ENCODE assay signal across 9 cellular contexts in the genomic region with DNA sequence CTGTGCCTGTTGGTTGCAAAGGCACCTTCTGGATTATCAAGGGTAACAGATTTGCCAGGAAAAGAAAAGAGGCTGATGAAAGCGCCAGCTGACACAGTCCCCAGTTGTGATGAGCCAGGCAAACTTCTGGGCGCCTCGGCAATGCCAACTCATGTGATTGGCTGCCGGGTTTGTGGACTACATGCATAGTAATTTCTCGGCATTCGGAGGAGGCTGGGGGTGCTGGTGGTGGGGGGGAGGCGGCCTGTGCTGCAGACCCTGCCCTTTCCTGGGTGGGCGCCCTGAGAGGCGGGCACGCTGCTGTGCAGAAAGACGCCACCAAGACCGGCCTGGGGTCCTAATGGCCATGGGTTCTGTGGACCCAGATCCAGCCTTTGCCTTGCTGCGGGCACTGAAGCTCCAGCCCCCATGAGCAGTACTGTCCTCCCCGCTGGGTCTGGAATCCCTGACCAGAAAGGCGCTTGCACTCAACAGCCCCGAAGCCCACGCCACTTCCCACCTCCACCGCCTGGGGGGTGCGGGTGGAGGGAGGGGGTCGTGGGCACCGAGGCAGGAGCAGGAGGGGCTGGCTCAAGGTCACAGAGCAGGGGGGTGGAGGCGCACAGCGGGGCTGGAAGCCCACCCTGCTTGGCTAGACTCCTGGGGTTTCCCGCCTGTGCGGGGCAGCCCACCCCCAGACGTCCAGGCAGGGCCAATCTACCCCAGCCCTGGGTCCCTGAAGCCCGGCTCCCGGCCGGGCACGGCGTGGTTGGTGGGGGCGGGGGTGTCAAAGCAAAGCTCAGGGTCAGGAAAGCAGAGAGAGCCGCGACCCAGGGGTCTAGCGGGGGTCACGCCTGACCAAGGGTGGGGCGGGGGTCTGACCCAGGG. TPM values are rescaled to one million over a fixed set of nuclear protein-coding genes. Genes with fewer than 3 reads are reported as not detected.
DNase-seq lines count a peak whose midpoint lies in the region; ATAC-seq, FAIRE-seq and TF ChIP-seq lines count a peak whose summit lies in the region.
"Had no signal": no experiment of that assay in that cellular context is flagged by ENCODE, and none has a peak within 500 bp of the region (broad histone marks: within the 10 kb centered on the region; RNA-seq: fewer than 3 reads in every experiment).

No MANE protein-coding gene starts in this region.

- no peak overlapping the region for H4K5ac ChIP-seq in mesendoderm (ENCODE audit: low read length)

- peak overlapping the region; percentile 25 for H3K18ac ChIP-seq in mesendoderm (ENCODE audit: low read length)

- H3K4me1 ChIP-seq in A549, result peaks cover 22% of the 10 kb centered on the region
- no peaks in the 10 kb centered on the region; the same call in 1 of the 2 replicates for H3K4me1 ChIP-seq in HAP-1
- H3K4me1 ChIP-seq in mesendoderm (ENCODE audit: control insufficient read depth, low read depth, low read length), result no peaks in the 10 kb centered on the region

- in situ Hi-C loops in HAP-1 (cut with MboI; ENCODE audit: low sequenced_read_pairs), result no loop called here

- H3K56ac ChIP-seq in mesendoderm (ENCODE audit: low read length), result peak overlapping the region; percentile 79

- TF ChIP-seq CTCF in A549 (IDR thresholded peaks at IDR 0.05), result no peak
- TF ChIP-seq CTCF in choroid plexus epithelial cell (conservative IDR thresholded peaks at IDR 0.05; ENCODE audit: low read depth, low read length), result no peak

- CTCF ChIA-PET in A549 (lab: Yijun Ruan, JAX), result no interaction called here

- no peaks in the 10 kb centered on the region for H3K79me1 ChIP-seq in mesendoderm (ENCODE audit: low read length)

- H2BK5ac ChIP-seq in mesendoderm (ENCODE audit: low read length), result no peak overlapping the region

- no peak for FAIRE-seq in A549 (lab: Jason Lieb, UNC)
- FAIRE-seq: endometrium had no signal

- WGBS in A549 (ENCODE audit: missing lambda C conversion rate), result 53% methylated on average over 10 of the region's 37 CpGs
- WGBS in mesendoderm (ENCODE audit: extremely low coverage, insufficient coverage, low lambda C conversion rate), result no CpG with 5 or more reads among the region's 37 CpGs

- H3K36me3 ChIP-seq in HAP-1 (replicated peaks), result no peaks in the 10 kb centered on the region
- H3K36me3 ChIP-seq in mesendoderm (ENCODE audit: control insufficient read depth, insufficient read depth, low read length), result no peaks in the 10 kb centered on the region

- POLR2A ChIA-PET in A549 (lab: Yijun Ruan, JAX), result no interaction called here

- H4K8ac ChIP-seq in mesendoderm (ENCODE audit: low read depth, low read length), result no peak overlapping the region

- H3K27ac ChIP-seq in A549 (peak overlapping the region in 1 of 2 experiments; percentile 90; a peak in 3 of 6 replicates), mesendoderm (ENCODE audit: low read depth, low read length) (no peak overlapping the region)

- ATAC-seq in A549 (peak; percentile 14 to 34; a peak in 3 of 6 replicates), HG02884 (IDR thresholded peaks at IDR 0.05; ENCODE audit: unreplicated experiment) (no peak)

- no peak for DNase-seq in A549 (ENCODE audit: low read depth in 1 of 2, low spot score in 1 of 2)
- no peak for DNase-seq in HAP-1 (ENCODE audit: low spot score in 2 of 2)
- DNase-seq in choroid plexus epithelial cell (ENCODE audit: low read depth), result peak; percentile 22
- DNase-seq in mesendoderm, result peak; percentile 70
- no peak for DNase-seq in NCI-H2171 (lab: John Stamatoyannopoulos, UW)
- no peak for DNase-seq in stimulated activated CD4-positive, alpha-beta T cell treated with anti-CD3 and anti-CD28 coated beads, Interleukin-2, amount 100 ng/mL, for 24 hours
- DNase-seq in NCI-H2081 (lab: John Stamatoyannopoulos, UW), result no peak

- H3K9ac ChIP-seq in mesendoderm (ENCODE audit: low read length), result peak overlapping the region; percentile 42

- no peaks in the 10 kb centered on the region for H3K79me2 ChIP-seq in mesendoderm (ENCODE audit: control insufficient read depth, insufficient read depth, low read length)

- H3K27me3 ChIP-seq in HAP-1 (ENCODE audit: low read depth) (no peaks in the 10 kb centered on the region), mesendoderm (ENCODE audit: insufficient read depth, low read length, poor library complexity) (peaks cover 2% of the 10 kb centered on the region)

- no peak overlapping the region for H3K4ac ChIP-seq in mesendoderm (ENCODE audit: low read depth, low read length)

- H3K4me2 ChIP-seq in A549 (peak overlapping the region; percentile 90), mesendoderm (ENCODE audit: low read length) (peak overlapping the region; percentile 39)

- H3K4me3 ChIP-seq in A549 (peak overlapping the region; percentile 62), HAP-1 (peak overlapping the region; percentile 43), choroid plexus epithelial cell (ENCODE audit: low read depth, low read length) (no peak overlapping the region), mesendoderm (ENCODE audit: low read length) (peak overlapping the region; percentile 7)

- H3K9me3 ChIP-seq in A549 (0 out of 3 replicates have a peak, but pooled peaks cover 6% of the 10 kb centered on the region), HAP-1 (peaks cover 7% of the 10 kb centered on the region)

- no peak overlapping the region for H2BK120ac ChIP-seq in mesendoderm (ENCODE audit: low read depth, low read length)

- TF ChIP-seq POLR2A in A549 (IDR thresholded peaks at IDR 0.05; ENCODE audit: low read length), result no peak

- TF ChIP-seq RAD21 in A549 (conservative IDR thresholded peaks at IDR 0.05 in 1 of 2, IDR thresholded peaks at IDR 0.05 in 1 of 2), result no peak

- H2AK5ac ChIP-seq in mesendoderm (ENCODE audit: low read length), result no peak overlapping the region

- H3K23ac ChIP-seq in mesendoderm (ENCODE audit: low read length), result no peak overlapping the region

- no peak overlapping the region for H2BK15ac ChIP-seq in mesendoderm (replicated peaks; ENCODE audit: low read depth)

- no peak for TF ChIP-seq EP300 in A549 (IDR thresholded peaks at IDR 0.05)

TF ChIP-seq in A549, 52 proteins besides CTCF, POLR2A, EP300 and RAD21:
- TF ChIP-seq, protein P1, sequence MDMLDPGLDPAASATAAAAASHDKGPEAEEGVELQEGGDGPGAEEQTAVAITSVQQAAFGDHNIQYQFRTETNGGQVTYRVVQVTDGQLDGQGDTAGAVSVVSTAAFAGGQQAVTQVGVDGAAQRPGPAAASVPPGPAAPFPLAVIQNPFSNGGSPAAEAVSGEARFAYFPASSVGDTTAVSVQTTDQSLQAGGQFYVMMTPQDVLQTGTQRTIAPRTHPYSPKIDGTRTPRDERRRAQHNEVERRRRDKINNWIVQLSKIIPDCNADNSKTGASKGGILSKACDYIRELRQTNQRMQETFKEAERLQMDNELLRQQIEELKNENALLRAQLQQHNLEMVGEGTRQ (IDR thresholded peaks at IDR 0.05), result no peak
- TF ChIP-seq EHMT2 (IDR thresholded peaks at IDR 0.05; ENCODE audit: low read depth) (no peak), TFCP2L1 (CRISPR knock-in tag; IDR thresholded peaks at IDR 0.05) (no peak), CEBPB (IDR thresholded peaks at IDR 0.05) (no peak), HDAC2 (IDR thresholded peaks at IDR 0.05) (no peak), NR3C1 (IDR thresholded peaks at IDR 0.05) (no peak), SREBF2 (IDR thresholded peaks at IDR 0.05) (no peak), ZFP36 (IDR thresholded peaks at IDR 0.05; ENCODE audit: borderline replicate concordance, partially characterized antibody) (no peak), CHD4 (IDR thresholded peaks at IDR 0.05; ENCODE audit: borderline replicate concordance) (no peak), POLR2AphosphoS2 (conservative IDR thresholded peaks at IDR 0.05; ENCODE audit: low read length) (no peak), NFE2L2 (conservative IDR thresholded peaks at IDR 0.05; ENCODE audit: low read length) (no peak)
- TF ChIP-seq, protein P2, sequence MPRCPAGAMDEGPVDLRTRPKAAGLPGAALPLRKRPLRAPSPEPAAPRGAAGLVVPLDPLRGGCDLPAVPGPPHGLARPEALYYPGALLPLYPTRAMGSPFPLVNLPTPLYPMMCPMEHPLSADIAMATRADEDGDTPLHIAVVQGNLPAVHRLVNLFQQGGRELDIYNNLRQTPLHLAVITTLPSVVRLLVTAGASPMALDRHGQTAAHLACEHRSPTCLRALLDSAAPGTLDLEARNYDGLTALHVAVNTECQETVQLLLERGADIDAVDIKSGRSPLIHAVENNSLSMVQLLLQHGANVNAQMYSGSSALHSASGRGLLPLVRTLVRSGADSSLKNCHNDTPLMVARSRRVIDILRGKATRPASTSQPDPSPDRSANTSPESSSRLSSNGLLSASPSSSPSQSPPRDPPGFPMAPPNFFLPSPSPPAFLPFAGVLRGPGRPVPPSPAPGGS (IDR thresholded peaks at IDR 0.05), result no peak
TF ChIP-seq in A549: peak in this region for 0.

RNA-seq across cellular contexts. Expression of a gene that starts 1.0 kb away (rescaled TPM):
- polyA plus RNA-seq in A549 (2011; rRNA removed), result 1.6 and 2.5 TPM in 2 replicates
- polyA plus RNA-seq in A549 (2012; cell fraction: cytosol; rRNA removed), result 2.2 and 3.6 TPM in 2 replicates
- polyA plus RNA-seq in A549 (2012; cell fraction: nucleus; rRNA removed), result 3.3 and 3.5 TPM in 2 replicates
- polyA plus RNA-seq in A549 (2017; fragmentation: RNase III; extraction: RNeasy Plus Mini Kit Qiagen cat#74134 plus additional on column Dnase treatment), result 2.6 to 4.3 TPM (median 3.7 TPM) in 3 replicates
- polyA minus RNA-seq in A549 (2011; rRNA and poly(A)+ RNA removed), result 1.4 and 1.8 TPM in 2 replicates
- 4.4 TPM for polyA plus RNA-seq in mesendoderm (2013, experiment 1 of 2)
- polyA plus RNA-seq in mesendoderm (2013, experiment 2 of 2), result 4.9 TPM

RNA-seq across cellular contexts. Expression of a gene that starts 17.6 kb away (rescaled TPM):
- 0.04 and 0.08 TPM in 2 replicates for polyA plus RNA-seq in A549 (2011; rRNA removed)
- 0.01 TPM in 2 replicates for polyA plus RNA-seq in A549 (2012; cell fraction: cytosol; rRNA removed)
- polyA plus RNA-seq in A549 (2012; cell fraction: nucleus; rRNA removed), result 0.04 TPM in 1 of 2 replicates, not detected in the other
- polyA plus RNA-seq in A549 (2017; fragmentation: RNase III; extraction: RNeasy Plus Mini Kit Qiagen cat#74134 plus additional on column Dnase treatment), result 0.06 to 0.08 TPM (median 0.07 TPM) in 3 replicates
- not detected in 2 replicates for polyA minus RNA-seq in A549 (2011; rRNA and poly(A)+ RNA removed)
- 1.2 TPM for polyA plus RNA-seq in mesendoderm (2013, experiment 1 of 2)
- polyA plus RNA-seq in mesendoderm (2013, experiment 2 of 2), result 1.2 TPM

RNA-seq across cellular contexts. Expression of a gene that starts 19.7 kb away (rescaled TPM):
- polyA plus RNA-seq in A549 (2011; rRNA removed) (29.6 and 38.1 TPM in 2 replicates), A549 (2017; fragmentation: RNase III; extraction: RNeasy Plus Mini Kit Qiagen cat#74134 plus additional on column Dnase treatment) (25.0 to 28.3 TPM (median 26.5 TPM) in 3 replicates)
- 57.1 and 63.2 TPM in 2 replicates for polyA plus RNA-seq in A549 (2012; cell fraction: cytosol; rRNA removed)
- polyA plus RNA-seq in A549 (2012; cell fraction: nucleus; rRNA removed), result 45.5 and 47.7 TPM in 2 replicates
- polyA minus RNA-seq in A549 (2011; rRNA and poly(A)+ RNA removed), result 28.8 and 29.5 TPM in 2 replicates
- 24.2 TPM for polyA plus RNA-seq in mesendoderm (2013, experiment 1 of 2)
- 25.8 TPM for polyA plus RNA-seq in mesendoderm (2013, experiment 2 of 2)

Comparison
In these comparisons a context has a peak if more than half of its experiments do, and no peak if none do; other contexts are left out.
1. DNase-seq: peak in choroid plexus epithelial cell (single experiment) and mesendoderm (single experiment); none in A549 (0 of 2), HAP-1 (0 of 2), NCI-H2171 (single experiment), stimulated activated CD4-positive, alpha-beta T cell treated with anti-CD3 and anti-CD28 coated beads, Interleukin-2, amount 100 ng/mL, for 24 hours (0 of 2) and NCI-H2081 (0 of 2).